In genomic region chr12:81350309-81350708, GRCh38 we compare ENCODE assay signal across 15 cellular contexts.
"Had no signal": no experiment of that assay in that cellular context is flagged by ENCODE, and none has a peak within 500 bp of the region (broad histone marks: within the 10 kb centered on the region; RNA-seq: fewer than 3 reads in every experiment).

No MANE protein-coding gene starts in this region.

- H3K27me3 ChIP-seq: foreskin keratinocyte, testis had no signal

- ATAC-seq: activated T-cell treated with anti-CD3 and anti-CD28 coated beads, Interleukin-2, amount 50 U/mL, for 72 hours; foreskin keratinocyte; left colon; lower lobe of right lung; natural killer cell treated with Interleukin-12 subunit alpha and Interleukin-12 subunit beta and Interleukin-15 and Interleukin-18, amount 100 ng/mL, for 72 hours; sciatic nerve; stimulated activated effector memory CD8-positive, alpha-beta T cell treated with anti-CD3 and anti-CD28 coated beads, Interleukin-12 subunit alpha, Interleukin-12 subunit beta, amount 100 ng/mL, for 72 hours had no signal

- H3K36me3 ChIP-seq: lower lobe of right lung had no signal

- H3K4me3 ChIP-seq: lower lobe of right lung, testis had no signal

- DNase-seq: activated CD4-positive, CD25-positive, alpha-beta regulatory T cell treated with anti-CD3 and anti-CD28 coated beads, Interleukin-2, amount 50 U/mL, for 72 hours; activated CD8-positive, alpha-beta memory T cell treated with anti-CD3 and anti-CD28 coated beads for 24 hours; activated effector memory CD4-positive, alpha-beta T cell treated with anti-CD3 and anti-CD28 coated beads, Interleukin-2, amount 50 U/mL, for 16 hours; activated T-cell treated with anti-CD3 and anti-CD28 coated beads, Interleukin-2, amount 50 U/mL, for 72 hours; effector CD8-positive, alpha-beta T cell; foreskin keratinocyte; head of caudate nucleus; islet precursor cell; left colon; lower lobe of right lung; stimulated activated CD4-positive, alpha-beta T cell treated with anti-CD3 and anti-CD28 coated beads, Interleukin-4, amount 100 ng/mL, for 24 hours; testis had no signal

- H3K4me1 ChIP-seq: foreskin keratinocyte, lower lobe of right lung, testis had no signal

- H3K9me3 ChIP-seq: lower lobe of right lung, testis had no signal

- H3K27ac ChIP-seq: foreskin keratinocyte, lower lobe of right lung, testis had no signal
